ENCODE assay signal across 9 cellular contexts in the genomic region with DNA sequence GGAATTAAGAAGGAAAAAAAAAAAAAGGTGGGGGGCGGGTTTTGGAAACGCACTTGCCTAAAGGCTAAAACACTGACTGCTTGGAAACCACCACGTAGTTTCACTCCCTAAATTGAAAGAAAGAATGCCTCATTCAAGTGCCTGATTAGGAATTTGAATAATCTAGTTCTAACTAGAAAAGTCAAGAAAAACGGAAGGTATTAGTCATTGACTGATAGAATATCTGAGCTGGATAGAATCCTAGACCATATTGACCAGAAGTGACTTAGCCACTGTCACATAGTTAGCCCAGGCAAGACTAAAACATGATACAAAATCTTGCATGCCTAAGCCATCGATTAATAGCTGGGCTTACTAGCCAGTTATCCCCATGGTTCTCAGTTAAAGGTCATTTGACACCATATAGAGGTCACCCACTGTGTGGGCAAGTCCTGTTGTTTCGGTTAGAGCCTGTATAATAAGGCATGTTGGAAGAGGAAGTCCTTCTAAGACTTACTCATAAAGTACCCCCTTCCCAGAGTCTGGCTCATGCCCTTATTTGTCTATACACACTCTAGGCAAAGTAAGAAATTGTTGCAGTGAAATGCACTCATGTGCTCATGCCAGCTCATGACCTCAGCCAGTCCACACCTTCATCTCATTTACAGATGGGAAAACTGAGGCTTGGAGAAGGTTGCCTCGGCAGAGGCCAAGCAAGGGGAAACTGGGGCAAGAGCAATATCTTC. TPM values are rescaled to one million over a fixed set of nuclear protein-coding genes. Genes with fewer than 3 reads are reported as not detected.
DNase-seq lines count a peak whose midpoint lies in the region; ATAC-seq, FAIRE-seq and TF ChIP-seq lines count a peak whose summit lies in the region.
"Had no signal": no experiment of that assay in that cellular context is flagged by ENCODE, and none has a peak within 500 bp of the region (broad histone marks: within the 10 kb centered on the region; RNA-seq: fewer than 3 reads in every experiment).

No MANE protein-coding gene starts in this region.

- POLR2A ChIA-PET in naive thymus-derived CD4-positive, alpha-beta T cell (lab: Charles Lee): no interaction called here

- H3K4me1 Mint-ChIP-seq in naive thymus-derived CD4-positive, alpha-beta T cell: no peaks in the 10 kb centered on the region
- peaks cover 4 to 5% of the 10 kb centered on the region in 2 experiments for H3K4me1 Mint-ChIP-seq in H9
- H3K4me1 Mint-ChIP-seq: activated naive CD8-positive, alpha-beta T cell treated with anti-CD3 and anti-CD28 coated beads, Interleukin-2, amount 10 ng/mL, durations not matched to agents 7 days and 5 days had no signal

- no peak overlapping the region for H3K23ac ChIP-seq in H9 (ENCODE audit: insufficient read length, low read depth, low read length)

- CTCF ChIA-PET in naive thymus-derived CD4-positive, alpha-beta T cell (lab: Charles Lee): no interaction called here

- H3T11ph ChIP-seq in H9 (ENCODE audit: low read length): no peak overlapping the region

- no peaks in the 10 kb centered on the region for H3K27me3 ChIP-seq in naive thymus-derived CD4-positive, alpha-beta T cell (ENCODE audit: control insufficient read depth in 2 of 2, insufficient read depth in 2 of 2, low read length in 2 of 2)
- no peaks in the 10 kb centered on the region for H3K27me3 ChIP-seq in H9 (ENCODE audit: insufficient read depth, low read length)

- H4K91ac ChIP-seq in H9 (ENCODE audit: insufficient read length, low read depth, low read length): no peak overlapping the region

- peaks cover 0 to 2% (median 0%) of the 10 kb centered on the region in 11 donors for H3K9me3 Mint-ChIP-seq in naive thymus-derived CD4-positive, alpha-beta T cell
- peaks cover 0 to 3% of the 10 kb centered on the region in 2 experiments; a peak in 2 of 5 replicates for H3K9me3 Mint-ChIP-seq in H9
- H3K9me3 Mint-ChIP-seq: activated naive CD8-positive, alpha-beta T cell treated with anti-CD3 and anti-CD28 coated beads, Interleukin-2, amount 10 ng/mL, durations not matched to agents 7 days and 5 days had no signal

- H3K9me3 ChIP-seq in naive thymus-derived CD4-positive, alpha-beta T cell (ENCODE audit: control insufficient read depth in 2 of 3, low read length in 3 of 3): no peaks in the 10 kb centered on the region
- no peaks in the 10 kb centered on the region for H3K9me3 ChIP-seq in H9 (ENCODE audit: control insufficient read depth, low read depth, low read length)

- H4K8ac ChIP-seq in H9 (replicated peaks; ENCODE audit: insufficient read length, low read depth, low read length): no peak overlapping the region

- no peak overlapping the region for H3K14ac ChIP-seq in H9 (ENCODE audit: insufficient read depth, low read length)

- FAIRE-seq in RCC 7860 (lab: Jason Lieb, UNC): peak; percentile 58

- no peak overlapping the region for H2BK15ac ChIP-seq in H9 (ENCODE audit: low read depth, low read length)

- H3K4ac ChIP-seq in H9 (ENCODE audit: low read depth, low read length): no peak overlapping the region

- H3K27ac Mint-ChIP-seq in naive thymus-derived CD4-positive, alpha-beta T cell: no peak overlapping the region
- no peak overlapping the region for H3K27ac Mint-ChIP-seq in H9
- H3K27ac Mint-ChIP-seq: activated naive CD8-positive, alpha-beta T cell treated with anti-CD3 and anti-CD28 coated beads, Interleukin-2, amount 10 ng/mL, durations not matched to agents 7 days and 5 days had no signal

- WGBS in H9 (ENCODE audit: extremely low coverage, insufficient read length, low lambda C conversion rate): no CpG with 5 or more reads among the region's 7 CpGs

- DNase-seq in RCC 7860 (ENCODE audit: low spot score): peak; percentile 91
- DNase-seq in naive thymus-derived CD4-positive, alpha-beta T cell: no peak
- DNase-seq in activated effector memory CD4-positive, alpha-beta T cell treated with anti-CD3 and anti-CD28 coated beads, Interleukin-2, amount 50 U/mL, for 16 hours: no peak
- DNase-seq in activated CD4-positive, alpha-beta T cell treated with anti-CD3 and anti-CD28 coated beads, Interleukin-2, amount 50 U/mL, for 4 hours: no peak
- no peak for DNase-seq in activated T-cell treated with anti-CD3 and anti-CD28 coated beads, Interleukin-2, amount 50 U/mL, for 1 hour
- DNase-seq in H9: no peak
- DNase-seq: activated naive CD8-positive, alpha-beta T cell treated with anti-CD3 and anti-CD28 coated beads, Interleukin-2, amount 10 ng/mL, durations not matched to agents 7 days and 5 days had no signal

- no peaks in the 10 kb centered on the region for H3K36me3 Mint-ChIP-seq in naive thymus-derived CD4-positive, alpha-beta T cell
- peaks cover 0 to 5% (median 3%) of the 10 kb centered on the region in 3 experiments; a peak in 2 of 7 replicates for H3K36me3 Mint-ChIP-seq in H9 (ENCODE audit: insufficient read depth in 1 of 3, low read depth in 3 of 3)
- H3K36me3 Mint-ChIP-seq: activated naive CD8-positive, alpha-beta T cell treated with anti-CD3 and anti-CD28 coated beads, Interleukin-2, amount 10 ng/mL, durations not matched to agents 7 days and 5 days had no signal

- no peak overlapping the region for H3K4me3 Mint-ChIP-seq in naive thymus-derived CD4-positive, alpha-beta T cell
- no peak overlapping the region for H3K4me3 Mint-ChIP-seq in H9
- H3K4me3 Mint-ChIP-seq: activated naive CD8-positive, alpha-beta T cell treated with anti-CD3 and anti-CD28 coated beads, Interleukin-2, amount 10 ng/mL, durations not matched to agents 7 days and 5 days had no signal

- H3K36me3 ChIP-seq in naive thymus-derived CD4-positive, alpha-beta T cell (ENCODE audit: control insufficient read depth in 2 of 3, insufficient read depth in 3 of 3, low read length in 3 of 3): no peaks in the 10 kb centered on the region

- H2BK120ac ChIP-seq in H9 (ENCODE audit: low read depth, low read length, poor library complexity, severe bottlenecking): no peak overlapping the region

- H2BK20ac ChIP-seq in H9 (ENCODE audit: low read depth, low read length, poor library complexity, severe bottlenecking): no peak overlapping the region

- no peak overlapping the region for H2BK12ac ChIP-seq in H9 (ENCODE audit: insufficient read length, low read depth, low read length)

- H2BK5ac ChIP-seq in H9 (ENCODE audit: insufficient read length, low read length): no peak overlapping the region

- H3K18ac ChIP-seq in H9 (ENCODE audit: insufficient read length, low read depth, low read length): no peak overlapping the region

- no peak overlapping the region for H4K5ac ChIP-seq in H9 (ENCODE audit: insufficient read length, low read depth, low read length)

- H3K4me2 ChIP-seq in H9 (ENCODE audit: insufficient read depth, insufficient read length, low read length): no peak overlapping the region

- H3K79me2 ChIP-seq in H9 (ENCODE audit: insufficient read depth, low read length): no peaks in the 10 kb centered on the region

- H3K27me3 Mint-ChIP-seq in naive thymus-derived CD4-positive, alpha-beta T cell: peaks cover 3 to 15% (median 11%) of the 10 kb centered on the region in 5 donors
- no peaks in the 10 kb centered on the region for H3K27me3 Mint-ChIP-seq in H9 (ENCODE audit: low read depth)

- no peak overlapping the region for H3K9ac ChIP-seq in H9 (ENCODE audit: extremely low read depth, insufficient read length, low read length)

- no peaks in the 10 kb centered on the region for H4K20me1 ChIP-seq in H9 (ENCODE audit: control insufficient read depth, insufficient read depth, insufficient read length)

- no peaks in the 10 kb centered on the region for H3K4me1 ChIP-seq in naive thymus-derived CD4-positive, alpha-beta T cell (ENCODE audit: control insufficient read depth in 2 of 2, insufficient read depth in 2 of 2, low read length in 2 of 2)
- H3K4me1 ChIP-seq in H9 (ENCODE audit: insufficient read depth, low read length): peaks cover under 1% of the 10 kb centered on the region; the same call in 1 of the 2 replicates

- no peaks in the 10 kb centered on the region for H3K23me2 ChIP-seq in H9 (ENCODE audit: insufficient read length, low read depth, low read length, poor library complexity, severe bottlenecking)

- no peak overlapping the region for H2AFZ ChIP-seq in H9 (ENCODE audit: low read length)

- no peak overlapping the region for H2AK5ac ChIP-seq in H9 (ENCODE audit: insufficient read length, low read length)

- H3K27ac ChIP-seq in naive thymus-derived CD4-positive, alpha-beta T cell (ENCODE audit: low read depth, low read length): no peak overlapping the region
- no peak overlapping the region for H3K27ac ChIP-seq in H9 (ENCODE audit: insufficient read length, low read depth, low read length)

- intact Hi-C loops in naive thymus-derived CD4-positive, alpha-beta T cell (cut with micrococcal nuclease): no loop called here

- no peak for TF ChIP-seq CTCF in H9 (conservative IDR thresholded peaks at IDR 0.05)

- H3K56ac ChIP-seq in H9 (ENCODE audit: insufficient read length, low read depth, low read length): no peak overlapping the region

- H3K4me3 ChIP-seq in naive thymus-derived CD4-positive, alpha-beta T cell (ENCODE audit: low read length): no peak overlapping the region

- ATAC-seq in GM19025 (IDR thresholded peaks at IDR 0.05; ENCODE audit: low read depth, unreplicated experiment) (peak; percentile 55), HG02973 (IDR thresholded peaks at IDR 0.05; ENCODE audit: unreplicated experiment) (peak; percentile 91)
- ATAC-seq in naive thymus-derived CD4-positive, alpha-beta T cell: peak; percentile 34

- no peaks in the 10 kb centered on the region for H3K79me1 ChIP-seq in H9 (ENCODE audit: insufficient read depth, low read depth, low read length, poor library complexity, severe bottlenecking)

RNA-seq across cellular contexts. Expression of a gene that starts 40.2 kb away (rescaled TPM):
- under 1 TPM in 2 of 5 experiments, not detected in 3; 0.22 to 0.61 TPM for total RNA-seq in naive thymus-derived CD4-positive, alpha-beta T cell
- polyA plus RNA-seq in naive thymus-derived CD4-positive, alpha-beta T cell: not detected
- total RNA-seq in H9 (2021): 0.66 and 0.88 TPM in 2 replicates
- total RNA-seq: activated naive CD8-positive, alpha-beta T cell treated with anti-CD3 and anti-CD28 coated beads, Interleukin-2, amount 10 ng/mL, durations not matched to agents 7 days and 5 days had no signal

Comparison
In these comparisons a context has a peak if more than half of its experiments do, and no peak if none do; other contexts are left out.
1. ATAC-seq: peak in every context shown above with its lines; median percentile 91 in HG02973; 55 in GM19025; 34 in naive thymus-derived CD4-positive, alpha-beta T cell.